In the genomic region with DNA sequence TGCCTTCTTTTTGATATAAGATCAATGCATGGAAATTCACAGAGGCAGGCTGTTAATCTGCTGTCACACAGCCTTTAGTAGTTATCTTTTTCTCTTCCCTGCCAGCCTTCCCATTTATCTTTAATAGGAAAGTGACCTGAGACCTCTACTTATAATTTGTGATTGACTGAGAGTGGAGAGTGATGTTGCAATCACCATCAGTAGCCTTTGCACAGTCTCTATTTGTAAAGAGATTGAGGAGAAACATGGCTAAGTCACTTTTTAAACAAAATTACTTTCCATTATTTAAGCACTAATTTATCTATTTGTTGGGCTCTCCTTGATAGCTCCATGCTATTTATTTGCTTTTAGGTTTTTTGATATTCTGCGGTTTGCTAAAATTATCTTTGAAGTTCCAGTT, we compare ENCODE assay signal across 2 cellular contexts.
TF ChIP-seq lines count a peak whose summit lies in the region.

No MANE protein-coding gene starts in this region.

TF ChIP-seq in IMR-90, 13 proteins besides CTCF, POLR2A, EP300 and RAD21:
- TF ChIP-seq CEBPB (IDR thresholded peaks at IDR 0.05; ENCODE audit: low read depth, low read length): peak; percentile 62
- no peak for TF ChIP-seq FOS (IDR thresholded peaks at IDR 0.05; ENCODE audit: low read depth, low read length)
- no peak for TF ChIP-seq NFE2L2 (IDR thresholded peaks at IDR 0.05; ENCODE audit: low read depth, low read length)
- no peak for TF ChIP-seq MXI1 (IDR thresholded peaks at IDR 0.05; ENCODE audit: borderline replicate concordance, low read depth, low read length)

TF ChIP-seq in HepG2, 621 proteins besides CTCF, POLR2A, EP300 and RAD21:
- TF ChIP-seq CEBPB (IDR thresholded peaks at IDR 0.05; ENCODE audit: borderline replicate concordance, low read depth, low read length): peak; percentile 85
- no peak for TF ChIP-seq ZNF841 (CRISPR knock-in tag; IDR thresholded peaks at IDR 0.05; ENCODE audit: borderline replicate concordance)
- TF ChIP-seq ZNF124 (CRISPR knock-in tag; IDR thresholded peaks at IDR 0.05): no peak
- TF ChIP-seq CEBPG (CRISPR knock-in tag; IDR thresholded peaks at IDR 0.05): peak; percentile 62
